8 cellular contexts compared by ENCODE assay signal in genomic region chr7:26291699-26292538, GRCh38. TPM values are rescaled to one million over a fixed set of nuclear protein-coding genes. Genes with fewer than 3 reads are reported as not detected.
DNase-seq lines count a peak whose midpoint lies in the region; ATAC-seq, FAIRE-seq and TF ChIP-seq lines count a peak whose summit lies in the region.

A gene with protein sequence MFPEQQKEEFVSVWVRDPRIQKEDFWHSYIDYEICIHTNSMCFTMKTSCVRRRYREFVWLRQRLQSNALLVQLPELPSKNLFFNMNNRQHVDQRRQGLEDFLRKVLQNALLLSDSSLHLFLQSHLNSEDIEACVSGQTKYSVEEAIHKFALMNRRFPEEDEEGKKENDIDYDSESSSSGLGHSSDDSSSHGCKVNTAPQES (plus strand): TSS chr7:26291862. CDS start chr7:26346443, 54,581 bp downstream.

- H3K36me3 ChIP-seq in mammary epithelial cell (ENCODE audit: insufficient read depth, low read length), result no peaks in the 10 kb centered on the region

- FAIRE-seq in GM12891 (lab: Jason Lieb, UNC), result peak; percentile 94

- peak within 1 kb of the TSS; percentile 94 for H3K4me2 ChIP-seq in mammary epithelial cell (ENCODE audit: insufficient read depth, low read depth, low read length)

- ATAC-seq in HG02763 (IDR thresholded peaks at IDR 0.05; ENCODE audit: unreplicated experiment) (peak; percentile 65), left lobe of liver (peak; percentile 92)

- H3K27me3 ChIP-seq in mammary epithelial cell (ENCODE audit: insufficient read depth, low read length), result no peaks in the 10 kb centered on the region

- intact Hi-C loops in mammary epithelial cell (cut with micrococcal nuclease), result loop anchor here (5.0 kb wide), 2 partner anchors 375 to 870 kb away; no protein-coding TSS in a partner anchor

- H3K4me1 ChIP-seq in mammary epithelial cell (ENCODE audit: insufficient read depth, low read length), result peaks cover 3% of the 10 kb centered on the region

- H3K9ac ChIP-seq in mammary epithelial cell (ENCODE audit: insufficient read depth, low read length), result peak within 1 kb of the TSS; percentile 53

- H3K9me3 ChIP-seq in mammary epithelial cell (replicated peaks; ENCODE audit: insufficient read depth, low read length), result no peaks in the 10 kb centered on the region

- TF ChIP-seq CTCF in mammary epithelial cell (conservative IDR thresholded peaks at IDR 0.05 in 1 of 2, IDR thresholded peaks at IDR 0.05 in 1 of 2; ENCODE audit: extremely low read depth in 1 of 2, insufficient read depth in 1 of 2, low read depth in 1 of 2, low read length in 2 of 2), result peak; percentile 6 to 45

- H4K20me1 ChIP-seq in mammary epithelial cell (ENCODE audit: insufficient read depth, low read length), result no peaks in the 10 kb centered on the region

- no peak for TF ChIP-seq POLR2A in GM12891 (IDR thresholded peaks at IDR 0.05; ENCODE audit: low read depth, low read length)

- CTCF ChIA-PET in mammary epithelial cell (lab: Charles Lee; ENCODE audit: low non-redundant PET), result no interaction called here

- under 1% methylated on average over 38 of the region's 74 CpGs for WGBS in mammary epithelial cell (ENCODE audit: low coverage, missing lambda C conversion rate)

- no TSS peak for BruUV-seq in mammary epithelial cell (replicated peaks; lab: Mats Ljungman, UMichigan)

- H2AFZ ChIP-seq in mammary epithelial cell (ENCODE audit: low read depth, low read length), result peak within 1 kb of the TSS; percentile 97

- H3K27ac ChIP-seq in mammary epithelial cell (ENCODE audit: insufficient read depth, low read depth, low read length), result peak within 1 kb of the TSS; percentile 46

- DNase-seq in GM12891 (ENCODE audit: insufficient read length, low spot score), result peak; percentile 58
- DNase-seq in NCI-H1417 treated with DMSO at 0.1 percent for 48 hours (lab: John Stamatoyannopoulos, UW), result peak; percentile 43
- peak; percentile 55 for DNase-seq in UCSD-AML1 (lab: John Stamatoyannopoulos, UW; ENCODE audit: unreplicated experiment)
- DNase-seq in mammary epithelial cell, result peak; percentile 57
- peak; percentile 82 for DNase-seq in left lobe of liver (ENCODE audit: low spot score)
- DNase-seq in stimulated activated CD4-positive, alpha-beta T cell treated with anti-CD3 and anti-CD28 coated beads, Interleukin-2, amount 100 ng/mL, for 48 hours, result peak; percentile 48 to 50
- no peak for DNase-seq in OCI-M2 (lab: John Stamatoyannopoulos, UW; ENCODE audit: unreplicated experiment)

- no peaks in the 10 kb centered on the region for H3K79me2 ChIP-seq in mammary epithelial cell (ENCODE audit: insufficient read depth, low read length)

- peak within 1 kb of the TSS; percentile 66 to 79 (median 67) for H3K4me3 ChIP-seq in mammary epithelial cell (replicated peaks in 1 of 3; ENCODE audit: insufficient read depth in 1 of 3, low read depth in 2 of 3, low read length in 3 of 3)

- in situ Hi-C loops in mammary epithelial cell (cut with MboI; ENCODE audit: low sequenced_read_pairs in 2 of 2), result no loop called here

- dilution Hi-C loops in mammary epithelial cell (cut with HindIII; ENCODE audit: low sequenced_read_pairs), result no loop called here

TF ChIP-seq in GM12891, 5 proteins besides CTCF, POLR2A, EP300 and RAD21:
- TF ChIP-seq PAX5 (IDR thresholded peaks at IDR 0.05; ENCODE audit: insufficient read depth, low read length, severe bottlenecking) (no peak), POU2F2 (IDR thresholded peaks at IDR 0.05; ENCODE audit: low read depth, low read length) (peak; percentile 63; the same call in 1 of the 2 replicates), POLR2AphosphoS5 (IDR thresholded peaks at IDR 0.05; ENCODE audit: low read depth, low read length) (no peak; the same call in 1 of the 2 replicates), SPI1 (IDR thresholded peaks at IDR 0.05; ENCODE audit: low read depth, low read length) (peak; percentile 57), TAF1 (IDR thresholded peaks at IDR 0.05; ENCODE audit: low read depth, low read length) (no peak)
TF ChIP-seq in GM12891: peak in this region for 2.

RNA-seq across cellular contexts. Expression of the gene that starts here (rescaled TPM):
- polyA plus RNA-seq in GM12891 (2012; ENCODE audit: low read depth, missing spikeins), result 8.4 TPM
- total RNA-seq in mammary epithelial cell, result 10 to 100 TPM in 1 of 2 donors, 1 to 10 TPM in 1; 6.0 to 13.0 TPM
- polyA plus RNA-seq in mammary epithelial cell, result 11.4 TPM
- polyA minus RNA-seq in mammary epithelial cell, result 4.5 TPM
- total RNA-seq in left lobe of liver, result 27.4 TPM
